18 cellular contexts compared by ENCODE assay signal in genomic region chr2:25334482-25334881, GRCh38. TPM values are rescaled to one million over a fixed set of nuclear protein-coding genes. Genes with fewer than 3 reads are reported as not detected.
DNase-seq lines count a peak whose midpoint lies in the region; ATAC-seq and TF ChIP-seq lines count a peak whose summit lies in the region.
"Had no signal": no experiment of that assay in that cellular context is flagged by ENCODE, and none has a peak within 500 bp of the region (broad histone marks: within the 10 kb centered on the region; RNA-seq: fewer than 3 reads in every experiment).

No MANE protein-coding gene starts in this region.

- in situ Hi-C loops in gastrocnemius medialis (cut with MboI; ENCODE audit: low sequenced_read_pairs in 4 of 4): no loop called here

- ATAC-seq in activated T-cell treated with anti-CD3 and anti-CD28 coated beads, Interleukin-2, amount 50 U/mL, for 72 hours (replicated peaks in 1 of 2): no peak
- ATAC-seq in gastrocnemius medialis: peak; percentile 63 to 65
- no peak for ATAC-seq in HG03108 (IDR thresholded peaks at IDR 0.05; ENCODE audit: unreplicated experiment)
- no peak for ATAC-seq in HG03175 (IDR thresholded peaks at IDR 0.05; ENCODE audit: unreplicated experiment)
- ATAC-seq in HG03439 (IDR thresholded peaks at IDR 0.05; ENCODE audit: unreplicated experiment): no peak
- ATAC-seq: left lung had no signal

- no peaks in the 10 kb centered on the region for H3K27me3 ChIP-seq in H7 (ENCODE audit: control insufficient read depth, insufficient read depth, low read length)
- no peaks in the 10 kb centered on the region for H3K27me3 ChIP-seq in gastrocnemius medialis
- H3K27me3 ChIP-seq: left lung had no signal

- no peaks in the 10 kb centered on the region for H3K9me3 ChIP-seq in gastrocnemius medialis
- H3K9me3 ChIP-seq: left lung had no signal

- no peaks in the 10 kb centered on the region for H3K27me3 Mint-ChIP-seq in activated T-cell treated with anti-CD3 and anti-CD28 coated beads, Interleukin-2, amount 50 U/mL, for 72 hours (ENCODE audit: low read depth)
- no peaks in the 10 kb centered on the region for H3K27me3 Mint-ChIP-seq in activated naive CD8-positive, alpha-beta T cell

- no peak for TF ChIP-seq POLR2A in gastrocnemius medialis (IDR thresholded peaks at IDR 0.05)

- H3K27ac Mint-ChIP-seq in activated T-cell treated with anti-CD3 and anti-CD28 coated beads, Interleukin-2, amount 50 U/mL, for 72 hours: peak overlapping the region; percentile 89
- peak overlapping the region; percentile 76 for H3K27ac Mint-ChIP-seq in activated naive CD8-positive, alpha-beta T cell

- peaks cover 92% of the 10 kb centered on the region for H3K4me1 Mint-ChIP-seq in activated T-cell treated with anti-CD3 and anti-CD28 coated beads, Interleukin-2, amount 50 U/mL, for 72 hours (ENCODE audit: low read depth)
- H3K4me1 Mint-ChIP-seq in activated naive CD8-positive, alpha-beta T cell (ENCODE audit: low read depth): peaks cover 87% of the 10 kb centered on the region

- no peaks in the 10 kb centered on the region for H3K9me3 Mint-ChIP-seq in activated T-cell treated with anti-CD3 and anti-CD28 coated beads, Interleukin-2, amount 50 U/mL, for 72 hours
- H3K9me3 Mint-ChIP-seq in activated naive CD8-positive, alpha-beta T cell (ENCODE audit: low read depth): no peaks in the 10 kb centered on the region

- H3K4me3 ChIP-seq in H7 (ENCODE audit: insufficient read depth, low read depth, low read length): no peak overlapping the region
- H3K4me3 ChIP-seq in gastrocnemius medialis: no peak overlapping the region
- H3K4me3 ChIP-seq: left lung had no signal

- intact Hi-C loops in gastrocnemius medialis (cut with DNase I; ENCODE audit: low total_unique reads): loop anchor here (2.0 kb wide), 1 partner anchor 18 kb away; no protein-coding TSS in a partner anchor

- DNase-seq in activated T-cell treated with anti-CD3 and anti-CD28 coated beads, Interleukin-2, amount 50 U/mL, for 72 hours: no peak
- no peak for DNase-seq in activated T-cell treated with anti-CD3 and anti-CD28 coated beads, Interleukin-2, amount 50 U/mL, for 1 hour
- DNase-seq in H7: peak; percentile 36
- DNase-seq in gastrocnemius medialis: no peak
- DNase-seq: amniotic stem cell; cerebellar nuclear complex; effector CD8-positive, alpha-beta T cell; glutamatergic neuron; left lung; NCI-H526; retina; SHP77; stimulated activated CD4-positive, alpha-beta T cell treated with anti-CD3 and anti-CD28 coated beads, Interleukin-15, amount 100 ng/mL, for 24 hours; stimulated activated naive CD4-positive, alpha-beta T cell treated with Interleukin-2 at 50 U/mL for 16 hours had no signal

- peaks cover 90 to 97% of the 10 kb centered on the region in 2 donors for H3K4me1 ChIP-seq in gastrocnemius medialis

- H3K27ac ChIP-seq in gastrocnemius medialis: peak overlapping the region; percentile 70 to 98 (median 85)
- H3K27ac ChIP-seq: left lung had no signal

- H3K4me3 Mint-ChIP-seq in activated T-cell treated with anti-CD3 and anti-CD28 coated beads, Interleukin-2, amount 50 U/mL, for 72 hours: peak overlapping the region; percentile 5 to 60
- peak overlapping the region; percentile 51 for H3K4me3 Mint-ChIP-seq in activated naive CD8-positive, alpha-beta T cell

- no peak for TF ChIP-seq CTCF in gastrocnemius medialis (IDR thresholded peaks at IDR 0.05 in 4 of 5, conservative IDR thresholded peaks at IDR 0.05 in 1 of 5)

- peaks cover 0 to 1% of the 10 kb centered on the region in 2 donors for H3K36me3 Mint-ChIP-seq in activated T-cell treated with anti-CD3 and anti-CD28 coated beads, Interleukin-2, amount 50 U/mL, for 72 hours (ENCODE audit: insufficient read depth in 2 of 2)
- peaks cover 2% of the 10 kb centered on the region for H3K36me3 Mint-ChIP-seq in activated naive CD8-positive, alpha-beta T cell

- H3K36me3 ChIP-seq in H7 (replicated peaks; ENCODE audit: control insufficient read depth, insufficient read depth, low read length) (no peaks in the 10 kb centered on the region; the same call in 1 of the 2 replicates), gastrocnemius medialis (no peaks in the 10 kb centered on the region)
- H3K36me3 ChIP-seq: left lung had no signal

RNA-seq across cellular contexts. Expression of gene DNMT3A, which starts 7.2 kb away (rescaled TPM):
- 100 to 1,000 TPM in 1 of 2 donors, 10 to 100 TPM in 1; 90.2 to 108 TPM for total RNA-seq in activated T-cell treated with anti-CD3 and anti-CD28 coated beads, Interleukin-2, amount 50 U/mL, for 72 hours
- total RNA-seq in H7 (2014; rRNA removed; shearing (Covaris generic)): 48.6 and 63.1 TPM in 2 replicates
- 10 to 100 TPM in 1 of 4 donors, 1 to 10 TPM in 3; 5.9 to 14.1 (median 8.0) TPM for total RNA-seq in gastrocnemius medialis

Comparison
In these comparisons a context has a peak if more than half of its experiments do, and no peak if none do; other contexts are left out.
1. ATAC-seq: peak in gastrocnemius medialis (2 of 2); none in activated T-cell treated with anti-CD3 and anti-CD28 coated beads, Interleukin-2, amount 50 U/mL, for 72 hours (0 of 2), HG03108 (single experiment), HG03175 (single experiment) and HG03439 (single experiment).